In genomic region chr5:65462139-65462705, GRCh38 we compare ENCODE assay signal across 22 cellular contexts.
"Had no signal": no experiment of that assay in that cellular context is flagged by ENCODE, and none has a peak within 500 bp of the region (broad histone marks: within the 10 kb centered on the region; RNA-seq: fewer than 3 reads in every experiment).

No MANE protein-coding gene starts in this region.

- H3K27ac ChIP-seq: esophagus squamous epithelium, gastrocnemius medialis, left lung, neutrophil, parathyroid adenoma, right lobe of liver, thoracic aorta, tibial nerve, upper lobe of left lung had no signal

- ATAC-seq: gastrocnemius medialis; left cardiac atrium; left lung; mucosa of descending colon; natural killer cell treated with Interleukin-12 subunit alpha and Interleukin-12 subunit beta and Interleukin-15 and Interleukin-18, amount 100 ng/mL, for 72 hours; right lobe of liver; stimulated activated naive B cell treated with anti-CD40 and anti-IgM and Interleukin-4, amounts not matched to agents 10 μg/mL and 1 μg/mL and 100 μg/mL, for 72 hours had no signal

- H3K4me1 ChIP-seq: esophagus squamous epithelium, gastrocnemius medialis, left lung, parathyroid adenoma, right lobe of liver, tibial nerve, upper lobe of left lung had no signal

- H3K27me3 ChIP-seq: esophagus squamous epithelium, gastrocnemius medialis, left lung, neutrophil, right lobe of liver, tibial nerve, upper lobe of left lung had no signal

- H3K36me3 ChIP-seq: esophagus squamous epithelium, gastrocnemius medialis, left lung, neutrophil, right lobe of liver, tibial nerve, upper lobe of left lung had no signal

- DNase-seq: cerebellar nuclear complex; dermis blood vessel endothelial cell; effector memory CD4-positive, alpha-beta T cell; esophagus squamous epithelium; foreskin fibroblast; gastrocnemius medialis; head of caudate nucleus; left cardiac atrium; left lung; mucosa of descending colon; naive B cell; right lobe of liver; small intestine; stimulated activated CD4-positive, alpha-beta T cell treated with anti-CD3 and anti-CD28 coated beads, Interleukin-15, amount 100 ng/mL, for 24 hours; stimulated activated CD4-positive, alpha-beta T cell treated with anti-CD3 and anti-CD28 coated beads, Interleukin-2, amount 100 ng/mL, for 48 hours; stimulated activated naive B cell treated with anti-CD40 and anti-IgM and Interleukin-4, amounts not matched to agents 10 μg/mL and 1 μg/mL and 100 μg/mL, for 72 hours; upper lobe of left lung had no signal

- H2AFZ ChIP-seq: parathyroid adenoma had no signal

- H3K79me2 ChIP-seq: parathyroid adenoma had no signal

- H3K4me3 ChIP-seq: esophagus squamous epithelium, gastrocnemius medialis, left lung, mucosa of descending colon, right lobe of liver, thoracic aorta, tibial nerve, upper lobe of left lung had no signal

- H3K9me3 ChIP-seq: esophagus squamous epithelium, gastrocnemius medialis, left lung, mucosa of descending colon, neutrophil, right lobe of liver, thoracic aorta, tibial nerve, upper lobe of left lung had no signal
